In genomic region chr3:195657475-195658372, GRCh38 we compare ENCODE assay signal across 8 cellular contexts.
DNase-seq lines count a peak whose midpoint lies in the region; ATAC-seq and TF ChIP-seq lines count a peak whose summit lies in the region.
"Not testable (repeated sequence)": the region's sequence is repeated elsewhere in the genome, so short reads cannot be mapped to it uniquely, and the experiment has no call there.

No MANE protein-coding gene starts in this region.

- H3K4me3 ChIP-seq in CD4-positive, alpha-beta memory T cell (ENCODE audit: low read length in 2 of 2), result peak overlapping the region in 1 of 2 donors; percentile 47
- peak overlapping the region; percentile 63 to 80 for H3K4me3 ChIP-seq in gastroesophageal sphincter

- intact Hi-C loops in CD4-positive, alpha-beta memory T cell (cut with micrococcal nuclease), result not testable (repeated sequence)

- not testable (repeated sequence) for H3K36me3 ChIP-seq in CD4-positive, alpha-beta memory T cell (ENCODE audit: insufficient read depth, low read length); gastroesophageal sphincter

- H3K27ac ChIP-seq in CD4-positive, alpha-beta memory T cell (ENCODE audit: low read depth, low read length), result peak overlapping the region; percentile 50
- H3K27ac ChIP-seq in gastroesophageal sphincter, result peak overlapping the region; percentile 66 to 90 (median 89)

- peak overlapping the region; percentile 84 to 93 (median 90) for H3K4me3 Mint-ChIP-seq in CD4-positive, alpha-beta memory T cell
- H3K4me3 Mint-ChIP-seq in T-helper 17 cell (peak overlapping the region; percentile 87), naive B cell (peak overlapping the region; percentile 77 to 93 (median 92))

- not testable (repeated sequence) for H3K27me3 Mint-ChIP-seq in CD4-positive, alpha-beta memory T cell; T-helper 17 cell; naive B cell

- H3K27me3 ChIP-seq in CD4-positive, alpha-beta memory T cell (ENCODE audit: insufficient read depth, low read length); gastroesophageal sphincter: not testable (repeated sequence)

- not testable (repeated sequence) for TF ChIP-seq CTCF in gastroesophageal sphincter (IDR thresholded peaks at IDR 0.05)

- H3K27ac Mint-ChIP-seq in CD4-positive, alpha-beta memory T cell, result peak overlapping the region; percentile 72 to 95 (median 92)
- H3K27ac Mint-ChIP-seq in T-helper 17 cell, result peak overlapping the region; percentile 69
- peak overlapping the region; percentile 49 to 94 (median 88) for H3K27ac Mint-ChIP-seq in naive B cell

- TF ChIP-seq EP300 in gastroesophageal sphincter (IDR thresholded peaks at IDR 0.05), result not testable (repeated sequence)

- H3K4me1 ChIP-seq in CD4-positive, alpha-beta memory T cell (ENCODE audit: insufficient read depth, low read length), result not testable (repeated sequence)
- H3K4me1 ChIP-seq in gastroesophageal sphincter, result peaks cover 0 to 14% (median 0%) of the 10 kb centered on the region in 3 donors

- DNase-seq in CD4-positive, alpha-beta memory T cell, result peak; percentile 82 to 93 (median 88)
- DNase-seq in T-helper 17 cell (peak; percentile 73 to 94 (median 93)), naive B cell (peak; percentile 91)
- peak; percentile 73 for DNase-seq in activated naive CD8-positive, alpha-beta T cell treated with anti-CD3 and anti-CD28 coated beads, Interleukin-2, amount 50 U/mL, for 16 hours (ENCODE audit: low read depth, low spot score)
- peak; percentile 87 to 91 (median 88) for DNase-seq in stimulated activated CD4-positive, alpha-beta T cell treated with anti-CD3 and anti-CD28 coated beads, TNF-alpha, amount 100 ng/mL, for 4 hours (ENCODE audit: low read depth in 3 of 3)

- H3K9me3 Mint-ChIP-seq in CD4-positive, alpha-beta memory T cell; naive B cell: not testable (repeated sequence)

- H3K9me3 ChIP-seq in CD4-positive, alpha-beta memory T cell (ENCODE audit: control insufficient read depth in 1 of 2, low read length in 2 of 2); T-helper 17 cell (ENCODE audit: control insufficient read depth, low read length, poor library complexity, severe bottlenecking); gastroesophageal sphincter: not testable (repeated sequence)

- CTCF ChIA-PET in CD4-positive, alpha-beta memory T cell (lab: Charles Lee; ENCODE audit: partially characterized antibody), result not testable (repeated sequence)

- POLR2A ChIA-PET in CD4-positive, alpha-beta memory T cell (lab: Charles Lee; ENCODE audit: partially characterized antibody), result not testable (repeated sequence)

- H3K36me3 Mint-ChIP-seq in CD4-positive, alpha-beta memory T cell; T-helper 17 cell (ENCODE audit: low read depth); naive B cell: not testable (repeated sequence)

- peak; percentile 83 for ATAC-seq in GM21381 (IDR thresholded peaks at IDR 0.05; ENCODE audit: unreplicated experiment)
- ATAC-seq in HG03439 (IDR thresholded peaks at IDR 0.05; ENCODE audit: unreplicated experiment), result peak; percentile 84
- ATAC-seq in T-helper 17 cell, result peak; percentile 89
- ATAC-seq in gastroesophageal sphincter, result peak; percentile 91
- ATAC-seq in naive B cell (ENCODE audit: low read depth in 2 of 2), result peak; percentile 83 to 93

- not testable (repeated sequence) for TF ChIP-seq POLR2A in gastroesophageal sphincter (IDR thresholded peaks at IDR 0.05)

- 0% methylated on average over 4 of the region's 99 CpGs; no CpG with 5 or more reads in 1 of the 2 donors for WGBS in gastroesophageal sphincter (ENCODE audit: low coverage in 1 of 2), 2 donors

- peaks cover 4 to 11% (median 7%) of the 10 kb centered on the region in 4 donors for H3K4me1 Mint-ChIP-seq in CD4-positive, alpha-beta memory T cell
- not testable (repeated sequence) for H3K4me1 Mint-ChIP-seq in T-helper 17 cell, naive B cell
